26 cellular contexts compared by ENCODE assay signal in genomic region chr7:297611-298374, GRCh38. TPM values are rescaled to one million over a fixed set of nuclear protein-coding genes. Genes with fewer than 3 reads are reported as not detected.
"Had no signal": no experiment of that assay in that cellular context is flagged by ENCODE, and none has a peak within 500 bp of the region (broad histone marks: within the 10 kb centered on the region; RNA-seq: fewer than 3 reads in every experiment).

No MANE protein-coding gene starts in this region.

- H3K27ac Mint-ChIP-seq: memory B cell had no signal

- ATAC-seq: esophagus mucosa, heart left ventricle, left lobe of liver had no signal

- H3K36me3 Mint-ChIP-seq: memory B cell had no signal

- DNase-seq: cortex of kidney; effector CD8-positive, alpha-beta T cell; hippocampal formation; kidney glomerular epithelial cell; midbrain; nephron progenitor cell; small intestine; stimulated activated CD4-positive, alpha-beta T cell treated with anti-CD3 and anti-CD28 coated beads, Interleukin-2, amount 100 ng/mL, for 48 hours; stimulated activated naive CD4-positive, alpha-beta T cell treated with Interleukin-2 at 50 U/mL for 16 hours; trophoblast cell had no signal

- H3K4me3 ChIP-seq: dorsolateral prefrontal cortex, heart left ventricle, right atrium auricular region, vagina had no signal

- H3K36me3 ChIP-seq: heart left ventricle, neutrophil, right atrium auricular region, vagina had no signal

- H3K4me3 Mint-ChIP-seq: memory B cell, nephron progenitor cell had no signal

- H3K9me3 ChIP-seq: heart left ventricle, neutrophil, right atrium auricular region, vagina had no signal

- H3K4me1 Mint-ChIP-seq: memory B cell had no signal

- FAIRE-seq: endometrium, frontal cortex, islet of Langerhans, small intestine had no signal

- H3K27me3 ChIP-seq: right atrium auricular region, vagina had no signal

- H3K4me1 ChIP-seq: heart left ventricle, right atrium auricular region, vagina had no signal

- H3K27ac ChIP-seq: dorsolateral prefrontal cortex, heart left ventricle, neutrophil, right atrium auricular region, vagina had no signal

- H3K9me3 Mint-ChIP-seq: memory B cell, nephron progenitor cell had no signal

RNA-seq across cellular contexts. Expression of gene FOXL3, which starts 7.8 kb away (rescaled TPM):
- total RNA-seq: esophagus mucosa, fibroblast of lung, frontal cortex, glomerular endothelial cell, heart left ventricle, left lobe of liver, lower leg skin, osteocyte, right atrium auricular region, vagina had no signal
- polyA plus RNA-seq: fibroblast of lung, heart left ventricle, small intestine, thymus had no signal
